ENCODE assay signal across 9 cellular contexts in genomic region chr20:3157817-3158216, GRCh38. TPM values are rescaled to one million over a fixed set of nuclear protein-coding genes. Genes with fewer than 3 reads are reported as not detected.
A peak's percentile ranks its signal among the peaks of the same experiment; 100 is the strongest.
DNase-seq lines count a peak whose midpoint lies in the region; ATAC-seq, FAIRE-seq and TF ChIP-seq lines count a peak whose summit lies in the region.
"Had no signal": no experiment of that assay in that cellular context is flagged by ENCODE, and none has a peak within 500 bp of the region (broad histone marks: within the 10 kb centered on the region; RNA-seq: fewer than 3 reads in every experiment).

No MANE protein-coding gene starts in this region.

- peak overlapping the region in 1 of 2 donors; percentile 47 for H3K4me3 ChIP-seq in stomach smooth muscle (ENCODE audit: low read length in 2 of 2)

- H3K4me1 ChIP-seq in stomach smooth muscle (ENCODE audit: control insufficient read depth, insufficient read depth, low read length), result peaks cover 42% of the 10 kb centered on the region

- CTCF ChIA-PET in activated CD4-positive, alpha-beta memory T cell treated with anti-CD3 and anti-CD28 coated beads for 36 hours (lab: Charles Lee), result interaction anchor here (0.7 to 1.1 kb wide), 5 partner anchors 40 to 105 kb away, joined by 3 to 7 read pairs (median 3); no protein-coding TSS in a partner anchor

- no peaks in the 10 kb centered on the region for H3K27me3 Mint-ChIP-seq in activated T-cell treated with anti-CD3 and anti-CD28 coated beads, Interleukin-2, amount 50 U/mL, for 4 hours (ENCODE audit: low read depth)
- H3K27me3 Mint-ChIP-seq in activated CD4-positive, alpha-beta memory T cell treated with anti-CD3 and anti-CD28 coated beads for 36 hours, result no peaks in the 10 kb centered on the region
- H3K27me3 Mint-ChIP-seq in glutamatergic neuron (ENCODE audit: unreplicated experiment), result peaks cover 7% of the 10 kb centered on the region

- no peak for FAIRE-seq in RCC 7860 (lab: Jason Lieb, UNC)

- intact Hi-C loops in activated CD4-positive, alpha-beta memory T cell treated with anti-CD3 and anti-CD28 coated beads for 36 hours (cut with micrococcal nuclease), result loop anchor here (2.0 to 10.0 kb wide), 5 partner anchors 35 to 264 kb away; partner anchors contain the start of gene MRPS26

- no peaks in the 10 kb centered on the region for H3K27me3 ChIP-seq in stomach smooth muscle (ENCODE audit: control insufficient read depth in 1 of 2, insufficient read depth in 2 of 2, low read length in 2 of 2)

- DNase-seq in activated T-cell treated with anti-CD3 and anti-CD28 coated beads, Interleukin-2, amount 50 U/mL, for 4 hours, result no peak
- DNase-seq in activated T-cell treated with anti-CD3 and anti-CD28 coated beads, Interleukin-2, amount 50 U/mL, for 48 hours, result no peak
- no peak for DNase-seq in activated CD4-positive, alpha-beta memory T cell treated with anti-CD3 and anti-CD28 coated beads for 36 hours
- DNase-seq in glutamatergic neuron, result no peak
- DNase-seq in activated CD4-positive, CD25-positive, alpha-beta regulatory T cell treated with anti-CD3 and anti-CD28 coated beads, Interleukin-2, amount 50 U/mL, for 72 hours, result no peak
- no peak for DNase-seq in NCI-H1105 (lab: John Stamatoyannopoulos, UW)
- DNase-seq in RCC 7860 (ENCODE audit: low spot score), result no peak
- DNase-seq: WERI-Rb-1 had no signal

- POLR2A ChIA-PET in activated CD4-positive, alpha-beta memory T cell treated with anti-CD3 and anti-CD28 coated beads for 36 hours (lab: Charles Lee), result interaction anchor here (1.0 to 2.6 kb wide), 6 partner anchors 10 to 146 kb away, joined by 3 to 9 read pairs (median 4); partner anchors contain the start of gene ITPA

- peak overlapping the region; percentile 80 for H3K4me3 Mint-ChIP-seq in activated T-cell treated with anti-CD3 and anti-CD28 coated beads, Interleukin-2, amount 50 U/mL, for 4 hours
- H3K4me3 Mint-ChIP-seq in activated CD4-positive, alpha-beta memory T cell treated with anti-CD3 and anti-CD28 coated beads for 36 hours, result peak overlapping the region; percentile 89
- H3K4me3 Mint-ChIP-seq in glutamatergic neuron (ENCODE audit: unreplicated experiment), result peak overlapping the region; percentile 83

- peak in 1 of 2 donors; percentile 3 for ATAC-seq in activated T-cell treated with anti-CD3 and anti-CD28 coated beads, Interleukin-2, amount 50 U/mL, for 4 hours

- no peaks in the 10 kb centered on the region for H3K9me3 Mint-ChIP-seq in activated T-cell treated with anti-CD3 and anti-CD28 coated beads, Interleukin-2, amount 50 U/mL, for 4 hours
- no peaks in the 10 kb centered on the region for H3K9me3 Mint-ChIP-seq in activated CD4-positive, alpha-beta memory T cell treated with anti-CD3 and anti-CD28 coated beads for 36 hours
- peaks cover 3% of the 10 kb centered on the region for H3K9me3 Mint-ChIP-seq in glutamatergic neuron (ENCODE audit: unreplicated experiment)

- H3K36me3 Mint-ChIP-seq in activated T-cell treated with anti-CD3 and anti-CD28 coated beads, Interleukin-2, amount 50 U/mL, for 4 hours (ENCODE audit: insufficient read depth), result peaks cover 16% of the 10 kb centered on the region
- peaks cover 17% of the 10 kb centered on the region for H3K36me3 Mint-ChIP-seq in activated CD4-positive, alpha-beta memory T cell treated with anti-CD3 and anti-CD28 coated beads for 36 hours
- H3K36me3 Mint-ChIP-seq in glutamatergic neuron (ENCODE audit: unreplicated experiment), result no peaks in the 10 kb centered on the region

- no peaks in the 10 kb centered on the region for H3K9me3 ChIP-seq in stomach smooth muscle (ENCODE audit: control insufficient read depth in 2 of 2, low read length in 2 of 2)

- peaks cover 58% of the 10 kb centered on the region for H3K4me1 Mint-ChIP-seq in activated T-cell treated with anti-CD3 and anti-CD28 coated beads, Interleukin-2, amount 50 U/mL, for 4 hours (ENCODE audit: low read depth)
- H3K4me1 Mint-ChIP-seq in activated CD4-positive, alpha-beta memory T cell treated with anti-CD3 and anti-CD28 coated beads for 36 hours (ENCODE audit: low read depth), result peaks cover 49% of the 10 kb centered on the region
- peaks cover 18% of the 10 kb centered on the region for H3K4me1 Mint-ChIP-seq in glutamatergic neuron (ENCODE audit: low read depth, unreplicated experiment)

- no peak for TF ChIP-seq CTCF in glutamatergic neuron (IDR thresholded peaks at IDR 0.05; ENCODE audit: partially characterized antibody, unreplicated experiment)

- H3K9ac ChIP-seq in stomach smooth muscle (ENCODE audit: low read length in 2 of 2), result peak overlapping the region; percentile 21 to 25

- peak overlapping the region; percentile 95 for H3K27ac Mint-ChIP-seq in activated CD4-positive, alpha-beta memory T cell treated with anti-CD3 and anti-CD28 coated beads for 36 hours
- peak overlapping the region; percentile 76 for H3K27ac Mint-ChIP-seq in glutamatergic neuron (ENCODE audit: unreplicated experiment)

- H3K27ac ChIP-seq in stomach smooth muscle (ENCODE audit: low read length), result no peak overlapping the region
- H3K27ac ChIP-seq: WERI-Rb-1 had no signal

- peaks cover 0 to 4% of the 10 kb centered on the region in 2 donors for H3K36me3 ChIP-seq in stomach smooth muscle (ENCODE audit: control insufficient read depth in 2 of 2, insufficient read depth in 2 of 2, low read length in 2 of 2)

RNA-seq across cellular contexts. Expression of gene FASTKD5, which starts 1.8 kb away (rescaled TPM):
- total RNA-seq in activated T-cell treated with anti-CD3 and anti-CD28 coated beads, Interleukin-2, amount 50 U/mL, for 4 hours, result 10 to 100 TPM; 27.7 to 29.9 (median 28.0) TPM
- total RNA-seq in activated CD4-positive, alpha-beta memory T cell treated with anti-CD3 and anti-CD28 coated beads for 36 hours, result 10 to 100 TPM; 20.8 to 22.8 TPM
- 19.5 TPM for total RNA-seq in glutamatergic neuron (ENCODE audit: unreplicated experiment)

RNA-seq across cellular contexts. Expression of gene UBOX5, which starts 1.8 kb away (rescaled TPM):
- 1 to 10 TPM; 4.1 to 5.7 (median 5.2) TPM for total RNA-seq in activated T-cell treated with anti-CD3 and anti-CD28 coated beads, Interleukin-2, amount 50 U/mL, for 4 hours
- total RNA-seq in activated CD4-positive, alpha-beta memory T cell treated with anti-CD3 and anti-CD28 coated beads for 36 hours, result 1 to 10 TPM; 5.8 to 7.0 TPM
- total RNA-seq in glutamatergic neuron (ENCODE audit: unreplicated experiment), result 8.6 TPM

RNA-seq across cellular contexts. Expression of gene LZTS3, which starts 15.5 kb away (rescaled TPM):
- total RNA-seq in activated T-cell treated with anti-CD3 and anti-CD28 coated beads, Interleukin-2, amount 50 U/mL, for 4 hours, result 1 to 10 TPM in 1 of 3 donors, under 1 TPM in 2; 0.46 to 1.1 (median 0.61) TPM
- 1 to 10 TPM; 1.4 to 1.5 TPM for total RNA-seq in activated CD4-positive, alpha-beta memory T cell treated with anti-CD3 and anti-CD28 coated beads for 36 hours
- total RNA-seq in glutamatergic neuron (ENCODE audit: unreplicated experiment), result 56.8 TPM

RNA-seq across cellular contexts. Expression of gene DDRGK1, which starts 46.7 kb away (rescaled TPM):
- total RNA-seq in activated T-cell treated with anti-CD3 and anti-CD28 coated beads, Interleukin-2, amount 50 U/mL, for 4 hours, result 10 to 100 TPM; 65.4 to 75.8 (median 68.9) TPM
- total RNA-seq in activated CD4-positive, alpha-beta memory T cell treated with anti-CD3 and anti-CD28 coated beads for 36 hours, result 10 to 100 TPM; 72.1 to 76.8 TPM
- 59.3 TPM for total RNA-seq in glutamatergic neuron (ENCODE audit: unreplicated experiment)

RNA-seq across cellular contexts. Expression of gene ITPA, which starts 51.5 kb away (rescaled TPM):
- total RNA-seq in activated T-cell treated with anti-CD3 and anti-CD28 coated beads, Interleukin-2, amount 50 U/mL, for 4 hours, result 100 to 1,000 TPM; 106 to 138 (median 130) TPM
- total RNA-seq in activated CD4-positive, alpha-beta memory T cell treated with anti-CD3 and anti-CD28 coated beads for 36 hours, result 10 to 100 TPM; 54.0 to 56.2 TPM
- total RNA-seq in glutamatergic neuron (ENCODE audit: unreplicated experiment), result 72.1 TPM

Comparison
In these comparisons a context has a peak if more than half of its experiments do, and no peak if none do; other contexts are left out.
1. RNA of gene LZTS3, which starts 15.5 kb away (total RNA-seq): 56.8 TPM in glutamatergic neuron (single experiment); 1.4 to 1.5 TPM in activated CD4-positive, alpha-beta memory T cell treated with anti-CD3 and anti-CD28 coated beads for 36 hours and 0.46 to 1.1 TPM in activated T-cell treated with anti-CD3 and anti-CD28 coated beads, Interleukin-2, amount 50 U/mL, for 4 hours; every median in the first group is over 10 times any median in the second.
2. Peak in every context shown above with its lines, with median percentiles within 50 percentile points of each other: H3K4me3 Mint-ChIP-seq.